15 cellular contexts compared by ENCODE assay signal in genomic region chr6:395432-396125, GRCh38. TPM values are rescaled to one million over a fixed set of nuclear protein-coding genes. Genes with fewer than 3 reads are reported as not detected.
DNase-seq lines count a peak whose midpoint lies in the region; ATAC-seq, FAIRE-seq and TF ChIP-seq lines count a peak whose summit lies in the region.
"Had no signal": no experiment of that assay in that cellular context is flagged by ENCODE, and none has a peak within 500 bp of the region (broad histone marks: within the 10 kb centered on the region; RNA-seq: fewer than 3 reads in every experiment).

No MANE protein-coding gene starts in this region.

- CTCF ChIA-PET in CD4-positive, alpha-beta T cell (lab: Charles Lee), result interaction anchor here (0.7 kb wide), 1 partner anchor 130 kb away, joined by 3 read pairs; no protein-coding TSS in a partner anchor

- peak; percentile 43 for FAIRE-seq in GM12891 (lab: Jason Lieb, UNC)
- FAIRE-seq: astrocyte had no signal

- peak overlapping the region; percentile 75 for H3K4me3 Mint-ChIP-seq in CD4-positive, alpha-beta T cell
- peak overlapping the region; percentile 34 for H3K4me3 Mint-ChIP-seq in dendritic cell treated with granulocyte-macrophage colony-stimulating factor and Interleukin-4, amounts not matched to agents 40 ng/mL and 50 ng/mL, for 4 days

- H3K27ac ChIP-seq in CD4-positive, alpha-beta T cell (ENCODE audit: low read depth, low read length), result no peak overlapping the region
- H3K27ac ChIP-seq: dorsolateral prefrontal cortex, tibial nerve had no signal

- TF ChIP-seq CTCF in CD4-positive, alpha-beta T cell (IDR thresholded peaks at IDR 0.05), result no peak

- no peaks in the 10 kb centered on the region for H3K9me3 ChIP-seq in CD4-positive, alpha-beta T cell (ENCODE audit: control insufficient read depth, low read length)
- H3K9me3 ChIP-seq: tibial nerve had no signal

- intact Hi-C loops in CD4-positive, alpha-beta T cell (cut with DNase I, micrococcal nuclease), result loop anchor here in 1 of 2 experiments (5.0 kb wide), 1 partner anchor 97 kb away; no protein-coding TSS in a partner anchor
- intact Hi-C loops in dendritic cell treated with granulocyte-macrophage colony-stimulating factor and Interleukin-4, amounts not matched to agents 40 ng/mL and 50 ng/mL, for 4 days (cut with micrococcal nuclease), result no loop called here

- H3K27me3 Mint-ChIP-seq in CD4-positive, alpha-beta T cell, result peaks cover 5% of the 10 kb centered on the region
- H3K27me3 Mint-ChIP-seq in dendritic cell treated with granulocyte-macrophage colony-stimulating factor and Interleukin-4, amounts not matched to agents 40 ng/mL and 50 ng/mL, for 4 days, result peaks cover 23% of the 10 kb centered on the region

- no peaks in the 10 kb centered on the region for H3K27me3 ChIP-seq in CD4-positive, alpha-beta T cell (ENCODE audit: control insufficient read depth, insufficient read depth, low read length)

- no peak overlapping the region for H3K27ac Mint-ChIP-seq in CD4-positive, alpha-beta T cell
- no peak overlapping the region for H3K27ac Mint-ChIP-seq in dendritic cell treated with granulocyte-macrophage colony-stimulating factor and Interleukin-4, amounts not matched to agents 40 ng/mL and 50 ng/mL, for 4 days
- H3K27ac Mint-ChIP-seq: CD8-positive, alpha-beta memory T cell had no signal

- POLR2A ChIA-PET in CD4-positive, alpha-beta T cell (lab: Charles Lee), result interaction anchor here (6.1 kb wide), 1 partner anchor 50 kb away, joined by 65 read pairs; no protein-coding TSS in a partner anchor

- no peak for DNase-seq in CD4-positive, alpha-beta T cell
- DNase-seq in GM12891 (ENCODE audit: insufficient read length, low spot score) (no peak), RPMI8226 (peak; percentile 48), KG1 (lab: John Stamatoyannopoulos, UW) (no peak), kidney glomerular epithelial cell (lab: John Stamatoyannopoulos, UW) (no peak)
- DNase-seq in stimulated activated naive CD4-positive, alpha-beta T cell treated with Interleukin-2 at 50 U/mL for 16 hours (lab: John Stamatoyannopoulos, UW), result no peak
- DNase-seq: CD8-positive, alpha-beta memory T cell; dorsolateral prefrontal cortex; EL; NCI-H345; stimulated activated CD4-positive, alpha-beta T cell treated with anti-CD3 and anti-CD28 coated beads, Interleukin-15, amount 100 ng/mL, for 24 hours had no signal

- peak; percentile 64; the same call in 1 of the 2 replicates for TF ChIP-seq POLR2A in GM12891 (IDR thresholded peaks at IDR 0.05; ENCODE audit: low read depth, low read length)

- H3K4me1 Mint-ChIP-seq in CD4-positive, alpha-beta T cell (ENCODE audit: low read depth), result peaks cover 38% of the 10 kb centered on the region
- peaks cover 58% of the 10 kb centered on the region for H3K4me1 Mint-ChIP-seq in dendritic cell treated with granulocyte-macrophage colony-stimulating factor and Interleukin-4, amounts not matched to agents 40 ng/mL and 50 ng/mL, for 4 days (ENCODE audit: low read depth)

- H3K36me3 Mint-ChIP-seq in CD4-positive, alpha-beta T cell (ENCODE audit: low read depth), result peaks cover 29% of the 10 kb centered on the region
- peaks cover 93% of the 10 kb centered on the region for H3K36me3 Mint-ChIP-seq in dendritic cell treated with granulocyte-macrophage colony-stimulating factor and Interleukin-4, amounts not matched to agents 40 ng/mL and 50 ng/mL, for 4 days (ENCODE audit: low read depth)

- H3K9me3 Mint-ChIP-seq in CD4-positive, alpha-beta T cell, result no peaks in the 10 kb centered on the region
- H3K9me3 Mint-ChIP-seq in dendritic cell treated with granulocyte-macrophage colony-stimulating factor and Interleukin-4, amounts not matched to agents 40 ng/mL and 50 ng/mL, for 4 days, result no peaks in the 10 kb centered on the region
- H3K9me3 Mint-ChIP-seq: CD8-positive, alpha-beta memory T cell had no signal

- ATAC-seq in CD4-positive, alpha-beta T cell (ENCODE audit: poor library complexity), result no peak

TF ChIP-seq in GM12891, 5 proteins besides CTCF, POLR2A, EP300 and RAD21:
- no peak for TF ChIP-seq POU2F2 (IDR thresholded peaks at IDR 0.05; ENCODE audit: low read depth, low read length)
- TF ChIP-seq SPI1 (IDR thresholded peaks at IDR 0.05; ENCODE audit: low read depth, low read length), result peak; percentile 74
- peak; percentile 93 for TF ChIP-seq POLR2AphosphoS5 (IDR thresholded peaks at IDR 0.05; ENCODE audit: low read depth, low read length)

RNA-seq across cellular contexts. Expression of gene IRF4, which starts 4.0 kb away (rescaled TPM):
- 10 to 100 TPM; 16.9 to 20.8 TPM for total RNA-seq in CD4-positive, alpha-beta T cell
- polyA plus RNA-seq in GM12891 (2012; ENCODE audit: low read depth, missing spikeins), result 240 TPM
- total RNA-seq: H4 had no signal
